In genomic region chr7:151272410-151272809, GRCh38 we compare ENCODE assay signal across 15 cellular contexts. TPM values are rescaled to one million over a fixed set of nuclear protein-coding genes. Genes with fewer than 3 reads are reported as not detected.
DNase-seq lines count a peak whose midpoint lies in the region; ATAC-seq and TF ChIP-seq lines count a peak whose summit lies in the region.
"Had no signal": no experiment of that assay in that cellular context is flagged by ENCODE, and none has a peak within 500 bp of the region (broad histone marks: within the 10 kb centered on the region; RNA-seq: fewer than 3 reads in every experiment).

No MANE protein-coding gene starts in this region.

- no peak overlapping the region for H3K4me3 ChIP-seq in ascending aorta
- no peak overlapping the region for H3K4me3 ChIP-seq in upper lobe of left lung
- H3K4me3 ChIP-seq: esophagus muscularis mucosa, smooth muscle cell had no signal

- H3K4me1 ChIP-seq in ascending aorta = peaks cover 8 to 22% of the 10 kb centered on the region in 2 donors
- H3K4me1 ChIP-seq in upper lobe of left lung = peaks cover 29 to 43% (median 41%) of the 10 kb centered on the region in 4 donors

- peaks cover 34 to 62% (median 51%) of the 10 kb centered on the region in 4 donors for H3K4me1 Mint-ChIP-seq in naive thymus-derived CD8-positive, alpha-beta T cell

- H3K27me3 Mint-ChIP-seq in naive thymus-derived CD8-positive, alpha-beta T cell = no peaks in the 10 kb centered on the region

- peak overlapping the region; percentile 32 to 58 for H3K27ac ChIP-seq in ascending aorta
- H3K27ac ChIP-seq in upper lobe of left lung = peak overlapping the region; percentile 45 to 80 (median 73)

- H3K4me3 Mint-ChIP-seq in naive thymus-derived CD8-positive, alpha-beta T cell = peak overlapping the region in 5 of 10 donors; percentile 0 to 65 (median 36)
- H3K4me3 Mint-ChIP-seq: neural crest cell had no signal

- H3K36me3 ChIP-seq in ascending aorta (no peaks in the 10 kb centered on the region), upper lobe of left lung (no peaks in the 10 kb centered on the region)

- WGBS in upper lobe of left lung, 2 donors = 66 to 78% methylated on average over 10 of the region's 10 CpGs

- TF ChIP-seq POLR2A in upper lobe of left lung (IDR thresholded peaks at IDR 0.05) = no peak

- no peak for TF ChIP-seq EP300 in upper lobe of left lung (IDR thresholded peaks at IDR 0.05)

- intact Hi-C loops in ascending aorta (cut with DNase I) = loop anchor here (1.0 to 2.0 kb wide), 2 partner anchors 22 to 31 kb away; no protein-coding TSS in a partner anchor

- peaks cover 0 to 4% (median 2%) of the 10 kb centered on the region in 3 donors for H3K36me3 Mint-ChIP-seq in naive thymus-derived CD8-positive, alpha-beta T cell

- H3K27me3 ChIP-seq in ascending aorta (no peaks in the 10 kb centered on the region), upper lobe of left lung (no peaks in the 10 kb centered on the region)
- H3K27me3 ChIP-seq: esophagus muscularis mucosa had no signal

- TF ChIP-seq CTCF in ascending aorta (IDR thresholded peaks at IDR 0.05) (peak; percentile 11 to 44 (median 27)), upper lobe of left lung (IDR thresholded peaks at IDR 0.05) (no peak)

- in situ Hi-C loops in G401 (cut with HindIII; ENCODE audit: low sequenced_read_pairs) = no loop called here

- H3K9me3 Mint-ChIP-seq in naive thymus-derived CD8-positive, alpha-beta T cell = no peaks in the 10 kb centered on the region
- H3K9me3 Mint-ChIP-seq: neural crest cell had no signal

- DNase-seq in G401 (ENCODE audit: low spot score) (peak; percentile 11), ascending aorta (ENCODE audit: low spot score in 2 of 2) (peak in 1 of 2 donors; percentile 84), upper lobe of left lung (no peak), mucosa of gallbladder (ENCODE audit: low spot score) (no peak)
- DNase-seq in naive thymus-derived CD8-positive, alpha-beta T cell = no peak
- no peak for DNase-seq in effector CD8-positive, alpha-beta T cell (lab: John Stamatoyannopoulos, UW)
- DNase-seq: activated T-cell treated with anti-CD3 and anti-CD28 coated beads for 4 hours, dermis blood vessel endothelial cell, MM.1S, NCI-H2081, NCI-H69 had no signal

- H3K9me3 ChIP-seq in ascending aorta = no peaks in the 10 kb centered on the region
- H3K9me3 ChIP-seq in upper lobe of left lung = no peaks in the 10 kb centered on the region
- H3K9me3 ChIP-seq: esophagus muscularis mucosa had no signal

- H3K27ac Mint-ChIP-seq in naive thymus-derived CD8-positive, alpha-beta T cell = peak overlapping the region; percentile 45 to 91 (median 82)

- POLR2A ChIA-PET in naive thymus-derived CD8-positive, alpha-beta T cell (lab: Charles Lee) = interaction anchor here (1.3 kb wide), 1 partner anchor 10 kb away, joined by 4 read pairs; no protein-coding TSS in a partner anchor

- ATAC-seq in naive thymus-derived CD8-positive, alpha-beta T cell = no peak
- peak in 1 of 2 donors; percentile 5 for ATAC-seq in upper lobe of left lung (ENCODE audit: low FRiP score in 2 of 2)
- no peak for ATAC-seq in HG03520 (IDR thresholded peaks at IDR 0.05; ENCODE audit: unreplicated experiment)

RNA-seq across cellular contexts. Expression of gene SMARCD3, which starts 23.9 kb away (rescaled TPM):
- 65.7 and 68.2 TPM in 2 replicates for total RNA-seq in G401 (2014; rRNA removed; shearing (Covaris generic))
- total RNA-seq in ascending aorta (105 TPM), upper lobe of left lung (10 to 100 TPM; 32.8 to 63.9 (median 40.8) TPM), mucosa of gallbladder (56.3 TPM)
- 10 to 100 TPM in 1 of 2 experiments, 1 to 10 TPM in 1; 9.7 to 11.8 TPM for total RNA-seq in naive thymus-derived CD8-positive, alpha-beta T cell
- 10 to 100 TPM in 2 of 3 donors, 1 to 10 TPM in 1; 9.8 to 18.6 (median 15.6) TPM for polyA plus RNA-seq in naive thymus-derived CD8-positive, alpha-beta T cell

RNA-seq across cellular contexts. Expression of gene CHPF2, which starts 40.1 kb away (rescaled TPM):
- total RNA-seq in G401 (2014; rRNA removed; shearing (Covaris generic)) = 22.3 and 31.1 TPM in 2 replicates
- total RNA-seq in ascending aorta (40.3 TPM), upper lobe of left lung (10 to 100 TPM; 34.4 to 69.1 (median 47.4) TPM), mucosa of gallbladder (52.3 TPM)
- 10 to 100 TPM; 47.8 to 48.6 TPM for total RNA-seq in naive thymus-derived CD8-positive, alpha-beta T cell
- 10 to 100 TPM; 16.8 to 20.1 (median 17.6) TPM for polyA plus RNA-seq in naive thymus-derived CD8-positive, alpha-beta T cell

RNA-seq across cellular contexts. Expression of gene ABCF2, which starts 45.4 kb away (rescaled TPM):
- 63.0 and 99.0 TPM in 2 replicates for total RNA-seq in G401 (2014; rRNA removed; shearing (Covaris generic))
- total RNA-seq in ascending aorta (85.3 TPM), upper lobe of left lung (10 to 100 TPM; 19.8 to 48.2 (median 28.6) TPM), mucosa of gallbladder (25.3 TPM)
- total RNA-seq in naive thymus-derived CD8-positive, alpha-beta T cell = 10 to 100 TPM; 30.2 to 34.2 TPM
- polyA plus RNA-seq in naive thymus-derived CD8-positive, alpha-beta T cell = 10 to 100 TPM; 23.0 to 40.4 (median 31.6) TPM

Comparison
In these comparisons a context has a peak if more than half of its experiments do, and no peak if none do; other contexts are left out.
1. CTCF ChIP-seq: peak in ascending aorta (3 of 3); none in upper lobe of left lung (0 of 6).